In genomic region chr6:163688971-163689370, GRCh38 we compare ENCODE assay signal across 14 cellular contexts.
DNase-seq lines count a peak whose midpoint lies in the region; ATAC-seq and TF ChIP-seq lines count a peak whose summit lies in the region.
"Had no signal": no experiment of that assay in that cellular context is flagged by ENCODE, and none has a peak within 500 bp of the region (broad histone marks: within the 10 kb centered on the region; RNA-seq: fewer than 3 reads in every experiment).

No MANE protein-coding gene starts in this region.

- H3K27ac ChIP-seq in GM23248 = no peak overlapping the region
- no peak overlapping the region for H3K27ac ChIP-seq in CD4-positive, alpha-beta T cell (ENCODE audit: low read depth, low read length)
- H3K27ac ChIP-seq: BLaER1 had no signal

- no peaks in the 10 kb centered on the region for H3K9me3 ChIP-seq in GM23248 (ENCODE audit: low read depth)
- H3K9me3 ChIP-seq in CD4-positive, alpha-beta T cell (ENCODE audit: control insufficient read depth, low read length) = no peaks in the 10 kb centered on the region
- H3K9me3 ChIP-seq: BLaER1 had no signal

- H3K27ac Mint-ChIP-seq in activated T-cell treated with anti-CD3 and anti-CD28 coated beads, Interleukin-2, amount 50 U/mL, for 72 hours = no peak overlapping the region
- no peak overlapping the region for H3K27ac Mint-ChIP-seq in CD4-positive, alpha-beta T cell
- H3K27ac Mint-ChIP-seq in activated CD8-positive, alpha-beta T cell treated with anti-CD3 and anti-CD28 coated beads, Interleukin-2, amount 10 ng/mL, durations not matched to agents 7 days and 5 days = no peak overlapping the region

- no peak for TF ChIP-seq CTCF in fibroblast of villous mesenchyme (IDR thresholded peaks at IDR 0.05; ENCODE audit: insufficient read depth, low read depth, low read length)
- no peak for TF ChIP-seq CTCF in CD4-positive, alpha-beta T cell (IDR thresholded peaks at IDR 0.05)

- H3K79me2 ChIP-seq in GM23248 (ENCODE audit: insufficient read depth) = no peaks in the 10 kb centered on the region

- H3K4me1 ChIP-seq in GM23248 (ENCODE audit: insufficient read depth) = no peaks in the 10 kb centered on the region

- H3K9ac ChIP-seq in GM23248 = no peak overlapping the region
- H3K9ac ChIP-seq: BLaER1 had no signal

- peaks cover 32% of the 10 kb centered on the region for H3K27me3 Mint-ChIP-seq in activated T-cell treated with anti-CD3 and anti-CD28 coated beads, Interleukin-2, amount 50 U/mL, for 72 hours (ENCODE audit: low read depth)
- peaks cover 31% of the 10 kb centered on the region for H3K27me3 Mint-ChIP-seq in CD4-positive, alpha-beta T cell
- H3K27me3 Mint-ChIP-seq in activated CD8-positive, alpha-beta T cell treated with anti-CD3 and anti-CD28 coated beads, Interleukin-2, amount 10 ng/mL, durations not matched to agents 7 days and 5 days (ENCODE audit: low read depth) = peaks cover 7% of the 10 kb centered on the region

- peaks cover 0 to under 1% of the 10 kb centered on the region in 2 donors for H3K36me3 Mint-ChIP-seq in activated T-cell treated with anti-CD3 and anti-CD28 coated beads, Interleukin-2, amount 50 U/mL, for 72 hours (ENCODE audit: insufficient read depth in 2 of 2)
- H3K36me3 Mint-ChIP-seq in CD4-positive, alpha-beta T cell (ENCODE audit: low read depth) = no peaks in the 10 kb centered on the region
- no peaks in the 10 kb centered on the region for H3K36me3 Mint-ChIP-seq in activated CD8-positive, alpha-beta T cell treated with anti-CD3 and anti-CD28 coated beads, Interleukin-2, amount 10 ng/mL, durations not matched to agents 7 days and 5 days (ENCODE audit: low read depth)

- CTCF ChIA-PET in CD4-positive, alpha-beta T cell (lab: Charles Lee) = interaction anchor here (1.1 kb wide), 1 partner anchor 8 kb away, joined by 3 read pairs; no protein-coding TSS in a partner anchor
- CTCF ChIA-PET in activated CD8-positive, alpha-beta T cell treated with anti-CD3 and anti-CD28 coated beads, Interleukin-2, amount 10 ng/mL, durations not matched to agents 7 days and 5 days (lab: Charles Lee) = no interaction called here

- H3K9me2 ChIP-seq in GM23248 (ENCODE audit: insufficient read depth) = no peaks in the 10 kb centered on the region

- H3K9me3 Mint-ChIP-seq in activated T-cell treated with anti-CD3 and anti-CD28 coated beads, Interleukin-2, amount 50 U/mL, for 72 hours = peaks cover under 1% of the 10 kb centered on the region in 2 donors
- H3K9me3 Mint-ChIP-seq in CD4-positive, alpha-beta T cell = peaks cover under 1% of the 10 kb centered on the region
- no peaks in the 10 kb centered on the region for H3K9me3 Mint-ChIP-seq in activated CD8-positive, alpha-beta T cell treated with anti-CD3 and anti-CD28 coated beads, Interleukin-2, amount 10 ng/mL, durations not matched to agents 7 days and 5 days (ENCODE audit: insufficient read depth)

- H3K4me3 Mint-ChIP-seq in activated T-cell treated with anti-CD3 and anti-CD28 coated beads, Interleukin-2, amount 50 U/mL, for 72 hours = no peak overlapping the region
- H3K4me3 Mint-ChIP-seq in CD4-positive, alpha-beta T cell = no peak overlapping the region
- no peak overlapping the region for H3K4me3 Mint-ChIP-seq in activated CD8-positive, alpha-beta T cell treated with anti-CD3 and anti-CD28 coated beads, Interleukin-2, amount 10 ng/mL, durations not matched to agents 7 days and 5 days

- peak; percentile 4 for DNase-seq in GM23248
- peak; percentile 7 for DNase-seq in SW480 (ENCODE audit: low spot score)
- DNase-seq in fibroblast of villous mesenchyme (ENCODE audit: low read depth) = peak; percentile 28
- DNase-seq in skeletal muscle cell (ENCODE audit: low read depth) = peak; percentile 22
- DNase-seq in activated T-cell treated with anti-CD3 and anti-CD28 coated beads, Interleukin-2, amount 50 U/mL, for 72 hours = no peak
- no peak for DNase-seq in CD4-positive, alpha-beta T cell
- DNase-seq in activated CD8-positive, alpha-beta T cell treated with anti-CD3 and anti-CD28 coated beads, Interleukin-2, amount 10 ng/mL, durations not matched to agents 7 days and 5 days = no peak
- DNase-seq: DMS 273 treated with DMSO at 0.1 percent for 48 hours, NCI-H1436, NCI-H2029 treated with DMSO at 0.1 percent for 48 hours, NCI-H510A treated with DMSO at 0.1 percent for 48 hours, SHP77 had no signal

- no peaks in the 10 kb centered on the region for H3F3A ChIP-seq in GM23248 (ENCODE audit: insufficient read depth)

- no peak overlapping the region for H3K4me2 ChIP-seq in GM23248 (ENCODE audit: unreplicated experiment)
- H3K4me2 ChIP-seq: BLaER1 had no signal

- intact Hi-C loops in CD4-positive, alpha-beta T cell (cut with DNase I, micrococcal nuclease) = no loop called here

- no peak for ATAC-seq in activated T-cell treated with anti-CD3 and anti-CD28 coated beads, Interleukin-2, amount 50 U/mL, for 72 hours (replicated peaks in 1 of 2)
- no peak for ATAC-seq in CD4-positive, alpha-beta T cell (ENCODE audit: poor library complexity)
- ATAC-seq in activated CD8-positive, alpha-beta T cell treated with anti-CD3 and anti-CD28 coated beads, Interleukin-2, amount 10 ng/mL, durations not matched to agents 7 days and 5 days = no peak
- ATAC-seq: Panc1 had no signal

- POLR2A ChIA-PET in CD4-positive, alpha-beta T cell (lab: Charles Lee) = no interaction called here
- POLR2A ChIA-PET in activated CD8-positive, alpha-beta T cell treated with anti-CD3 and anti-CD28 coated beads, Interleukin-2, amount 10 ng/mL, durations not matched to agents 7 days and 5 days (lab: Charles Lee) = no interaction called here

- H2AFZ ChIP-seq in GM23248 = no peak overlapping the region

- H3K4me3 ChIP-seq in GM23248 (no peak overlapping the region), fibroblast of villous mesenchyme (ENCODE audit: low read depth, low read length) (no peak overlapping the region), skeletal muscle cell (ENCODE audit: low read depth, low read length) (no peak overlapping the region)
- H3K4me3 ChIP-seq: BLaER1 had no signal

- in situ Hi-C loops in GM23248 (cut with MboI) = no loop called here

- no peaks in the 10 kb centered on the region for H3K36me3 ChIP-seq in GM23248 (ENCODE audit: low read depth)
- H3K36me3 ChIP-seq: BLaER1 had no signal

- H4K20me1 ChIP-seq in GM23248 (ENCODE audit: insufficient read depth) = no peaks in the 10 kb centered on the region
- H4K20me1 ChIP-seq: BLaER1 had no signal

- H3K4me1 Mint-ChIP-seq in activated T-cell treated with anti-CD3 and anti-CD28 coated beads, Interleukin-2, amount 50 U/mL, for 72 hours (ENCODE audit: low read depth) = no peaks in the 10 kb centered on the region
- H3K4me1 Mint-ChIP-seq in CD4-positive, alpha-beta T cell (ENCODE audit: low read depth) = no peaks in the 10 kb centered on the region
- H3K4me1 Mint-ChIP-seq in activated CD8-positive, alpha-beta T cell treated with anti-CD3 and anti-CD28 coated beads, Interleukin-2, amount 10 ng/mL, durations not matched to agents 7 days and 5 days (ENCODE audit: low read depth) = no peaks in the 10 kb centered on the region

- H3K27me3 ChIP-seq in GM23248 (replicated peaks; ENCODE audit: insufficient read depth) = no peaks in the 10 kb centered on the region
- H3K27me3 ChIP-seq in CD4-positive, alpha-beta T cell (ENCODE audit: control insufficient read depth, insufficient read depth, low read length) = no peaks in the 10 kb centered on the region
- H3K27me3 ChIP-seq: BLaER1 had no signal

Comparison
In these comparisons a context has a peak if more than half of its experiments do, and no peak if none do; other contexts are left out.
1. DNase-seq: peak in GM23248 (single experiment), SW480 (single experiment), fibroblast of villous mesenchyme (single experiment) and skeletal muscle cell (single experiment); none in activated T-cell treated with anti-CD3 and anti-CD28 coated beads, Interleukin-2, amount 50 U/mL, for 72 hours (0 of 2), CD4-positive, alpha-beta T cell (0 of 10) and activated CD8-positive, alpha-beta T cell treated with anti-CD3 and anti-CD28 coated beads, Interleukin-2, amount 10 ng/mL, durations not matched to agents 7 days and 5 days (single experiment).